Comparison of ENCODE assay signal across 8 cellular contexts in the genomic region with DNA sequence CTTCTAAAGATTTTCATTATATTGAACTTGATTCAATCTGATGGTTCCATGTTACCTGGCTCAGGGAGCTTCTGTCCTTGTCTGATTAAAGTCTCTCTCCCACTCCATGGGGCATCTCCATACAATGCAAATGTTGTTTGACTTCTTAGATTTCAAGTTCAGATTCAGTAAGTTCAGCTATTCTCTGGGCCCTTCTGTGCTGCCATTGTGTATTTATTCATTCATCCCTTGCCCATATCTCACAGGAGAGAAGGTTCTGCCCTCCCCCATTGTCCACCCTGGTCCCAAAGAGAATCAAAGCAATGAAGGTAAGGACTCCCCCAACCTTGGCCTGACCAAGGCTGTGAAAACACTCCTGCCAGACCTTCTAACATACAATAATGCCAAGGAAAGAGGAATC.
"Had no signal": no experiment of that assay in that cellular context is flagged by ENCODE, and none has a peak within 500 bp of the region (broad histone marks: within the 10 kb centered on the region; RNA-seq: fewer than 3 reads in every experiment).

No MANE protein-coding gene starts in this region.

- H3K4me1 Mint-ChIP-seq: IgD-negative memory B cell had no signal

- DNase-seq: GM23248, GOT3, H7, HCEC 1CT, KBM-7 had no signal

- H3K27ac Mint-ChIP-seq: IgD-negative memory B cell had no signal

- H3K9ac ChIP-seq: GM23248 had no signal

- H3K27ac ChIP-seq: GM23248, HL-60 had no signal

- H3K27me3 Mint-ChIP-seq: IgD-negative memory B cell had no signal

- H3K4me3 ChIP-seq: GM23248 had no signal

- H3K36me3 Mint-ChIP-seq: IgD-negative memory B cell had no signal

- ATAC-seq: HepG2 had no signal

- H3K4me3 Mint-ChIP-seq: IgD-negative memory B cell had no signal
